ENCODE assay signal across 21 cellular contexts in the genomic region with DNA sequence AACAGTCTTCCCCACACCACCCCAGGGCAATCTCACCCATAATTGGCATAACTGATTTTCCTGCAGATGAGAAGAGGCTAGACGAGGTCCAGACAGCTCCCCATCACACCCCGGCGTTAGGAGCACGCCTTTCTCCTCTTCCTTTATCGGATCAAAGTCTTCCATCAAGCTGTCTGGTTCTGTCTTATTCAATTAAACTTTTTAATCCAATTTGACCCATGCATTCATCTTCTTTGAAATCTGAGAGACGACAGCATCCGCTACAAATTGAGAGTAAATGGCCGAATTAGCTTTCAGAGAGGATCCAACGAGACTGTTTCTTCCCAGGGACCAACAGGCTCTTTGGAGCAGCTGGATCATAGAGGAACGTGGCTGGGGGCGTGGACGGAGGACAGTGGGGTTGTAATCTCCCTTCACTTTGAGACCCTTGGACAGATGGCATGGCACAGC.
"Had no signal": no experiment of that assay in that cellular context is flagged by ENCODE, and none has a peak within 500 bp of the region (broad histone marks: within the 10 kb centered on the region; RNA-seq: fewer than 3 reads in every experiment).

No MANE protein-coding gene starts in this region.

- H3K36me3 ChIP-seq: heart right ventricle, left ventricle myocardium inferior, lower lobe of right lung, spleen, stomach, upper lobe of right lung, vagina had no signal

- ATAC-seq: esophagus mucosa; heart right ventricle; lower lobe of right lung; sciatic nerve; stimulated activated naive B cell treated with anti-CD40 and anti-IgM and Interleukin-4, amounts not matched to agents 10 μg/mL and 1 μg/mL and 100 μg/mL, for 72 hours; upper lobe of right lung had no signal

- H3K4me1 ChIP-seq: heart right ventricle, left ventricle myocardium inferior, lower lobe of right lung, spleen, stomach, upper lobe of right lung, vagina had no signal

- H3K9me3 Mint-ChIP-seq: memory B cell; stimulated activated naive B cell treated with anti-CD40 and anti-IgM and Interleukin-4, amounts not matched to agents 10 μg/mL and 1 μg/mL and 100 μg/mL, for 72 hours had no signal

- H3K4me3 Mint-ChIP-seq: memory B cell; naive B cell; nephron progenitor cell; stimulated activated naive B cell treated with anti-CD40 and anti-IgM and Interleukin-4, amounts not matched to agents 10 μg/mL and 1 μg/mL and 100 μg/mL, for 72 hours had no signal

- H3K27ac Mint-ChIP-seq: memory B cell; nephron progenitor cell; stimulated activated naive B cell treated with anti-CD40 and anti-IgM and Interleukin-4, amounts not matched to agents 10 μg/mL and 1 μg/mL and 100 μg/mL, for 72 hours had no signal

- H3K4me3 ChIP-seq: dorsolateral prefrontal cortex, heart right ventricle, left ventricle myocardium inferior, lower lobe of right lung, spleen, stomach, upper lobe of right lung, vagina had no signal

- H3K9me3 ChIP-seq: lower lobe of right lung, spleen, upper lobe of right lung, vagina had no signal

- H3K36me3 Mint-ChIP-seq: memory B cell; naive B cell; stimulated activated naive B cell treated with anti-CD40 and anti-IgM and Interleukin-4, amounts not matched to agents 10 μg/mL and 1 μg/mL and 100 μg/mL, for 72 hours had no signal

- H3K27me3 ChIP-seq: vagina had no signal

- DNase-seq: cortex of kidney; dorsolateral prefrontal cortex; effector memory CD4-positive, alpha-beta T cell; heart right ventricle; left ventricle myocardium inferior; lower lobe of right lung; naive B cell; nephron progenitor cell; posterior cingulate gyrus; spleen; stimulated activated CD4-positive, alpha-beta T cell treated with anti-CD3 and anti-CD28 coated beads, Interleukin-15, amount 100 ng/mL, for 24 hours; stimulated activated CD4-positive, alpha-beta T cell treated with anti-CD3 and anti-CD28 coated beads, Interleukin-2, amount 100 ng/mL, for 24 hours; stimulated activated CD4-positive, alpha-beta T cell treated with anti-CD3 and anti-CD28 coated beads, Interleukin-4, amount 100 ng/mL, for 4 hours; stimulated activated naive B cell treated with anti-CD40 and anti-IgM and Interleukin-4, amounts not matched to agents 10 μg/mL and 1 μg/mL and 100 μg/mL, for 72 hours; stomach; substantia nigra; upper lobe of right lung had no signal

- H3K4me1 Mint-ChIP-seq: memory B cell; naive B cell; nephron progenitor cell; stimulated activated naive B cell treated with anti-CD40 and anti-IgM and Interleukin-4, amounts not matched to agents 10 μg/mL and 1 μg/mL and 100 μg/mL, for 72 hours had no signal

- H3K27ac ChIP-seq: dorsolateral prefrontal cortex, heart right ventricle, left ventricle myocardium inferior, lower lobe of right lung, spleen, stomach, upper lobe of right lung, vagina had no signal
